Comparison of ENCODE assay signal across 8 cellular contexts in the genomic region with DNA sequence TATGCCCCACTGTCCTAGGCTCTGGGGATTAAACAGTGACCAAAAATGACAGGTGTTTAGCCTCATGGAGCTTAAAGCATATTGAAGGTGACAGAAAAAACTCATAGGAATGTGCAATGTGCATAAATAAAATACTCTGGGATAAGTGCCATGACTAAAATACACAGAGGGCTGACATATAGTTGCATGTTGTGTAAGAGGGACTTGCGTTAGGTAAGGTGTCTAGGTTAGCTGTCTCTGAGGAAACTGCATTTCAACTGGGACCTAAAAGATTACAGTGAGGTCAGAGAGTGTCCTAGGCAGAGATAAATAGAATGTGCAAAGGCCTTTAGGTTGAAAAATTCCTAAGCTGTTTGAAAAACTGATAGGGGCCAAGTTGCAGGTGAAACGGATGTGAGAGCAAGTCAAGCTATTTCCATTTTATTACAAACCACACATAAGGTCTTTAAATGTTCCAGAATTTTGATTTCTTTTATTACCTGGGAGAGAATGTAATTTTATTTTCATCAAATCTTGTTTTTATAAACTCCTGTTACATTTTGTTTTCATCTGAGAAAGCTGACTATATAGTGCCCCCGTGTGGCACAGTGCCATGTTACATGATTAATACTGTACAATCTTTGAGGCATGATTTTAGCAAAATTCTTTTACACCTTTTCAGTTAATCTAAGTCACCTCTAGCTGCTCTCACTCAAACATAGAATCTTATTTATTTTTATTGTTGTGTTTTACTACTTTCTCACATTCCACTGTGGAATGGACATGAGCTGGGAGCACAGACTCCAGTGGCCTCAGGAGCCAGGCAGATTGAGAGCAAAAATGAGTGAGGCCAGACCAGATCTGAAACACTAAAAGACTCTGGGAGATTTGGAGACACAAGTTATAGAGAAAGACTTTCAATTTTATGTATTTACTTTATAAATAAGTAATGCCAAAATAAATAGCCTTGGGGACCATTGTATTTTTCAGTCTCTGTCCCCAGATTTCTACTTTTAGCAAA.
DNase-seq lines count a peak whose midpoint lies in the region; ATAC-seq and TF ChIP-seq lines count a peak whose summit lies in the region.

No MANE protein-coding gene starts in this region.

- no peaks in the 10 kb centered on the region for H3K36me3 ChIP-seq in HUES6 (ENCODE audit: control insufficient read depth, insufficient read depth, low read length)

- H3K9me3 Mint-ChIP-seq in mesothelial cell of epicardium: no peaks in the 10 kb centered on the region

- peak overlapping the region; percentile 99 for H3K27ac ChIP-seq in HUES6 (ENCODE audit: low read depth, low read length)

- H3K4me1 Mint-ChIP-seq in mesothelial cell of epicardium: peaks cover 50% of the 10 kb centered on the region

- peak; percentile 8 to 34 for DNase-seq in NCI-H526 (lab: John Stamatoyannopoulos, UW)
- DNase-seq in NCI-H526 treated with DMSO at 0.1 percent for 48 hours (lab: John Stamatoyannopoulos, UW): no peak
- DNase-seq in astrocyte of the spinal cord (ENCODE audit: low read depth, low spot score): peak; percentile 64
- peak in 1 of 2 experiments; percentile 53 for DNase-seq in mesothelial cell of epicardium (ENCODE audit: low spot score in 2 of 2, unreplicated experiment in 2 of 2)
- no peak for DNase-seq in AG20443 (ENCODE audit: low spot score)
- no peak for DNase-seq in NCI-H1048 (lab: John Stamatoyannopoulos, UW)

- no peaks in the 10 kb centered on the region for H3K36me3 Mint-ChIP-seq in mesothelial cell of epicardium

- no peaks in the 10 kb centered on the region for H3K9me3 ChIP-seq in HUES6 (ENCODE audit: control insufficient read depth, insufficient read depth, low read depth, low read length)

- TF ChIP-seq CTCF in astrocyte of the spinal cord (IDR thresholded peaks at IDR 0.05; ENCODE audit: low read depth, low read length) (peak; percentile 58), mesothelial cell of epicardium (IDR thresholded peaks at IDR 0.05; ENCODE audit: unreplicated experiment) (peak; percentile 76)

- H3K27ac Mint-ChIP-seq in mesothelial cell of epicardium: peak overlapping the region; percentile 90

- H3K4me3 ChIP-seq in HUES6 (ENCODE audit: low read depth, low read length): no peak overlapping the region
- no peak overlapping the region for H3K4me3 ChIP-seq in astrocyte of the spinal cord (ENCODE audit: low read depth, low read length)

- no peak for ATAC-seq in HG02642 (IDR thresholded peaks at IDR 0.05; ENCODE audit: poor library complexity, unreplicated experiment)

- H3K27me3 Mint-ChIP-seq in mesothelial cell of epicardium (ENCODE audit: low read depth): no peaks in the 10 kb centered on the region

- no peak overlapping the region for H3K4me3 Mint-ChIP-seq in mesothelial cell of epicardium

- H3K27me3 ChIP-seq in HUES6 (ENCODE audit: control insufficient read depth, insufficient read depth, low read length): no peaks in the 10 kb centered on the region

- H3K9ac ChIP-seq in HUES6 (ENCODE audit: low read length): peak overlapping the region; percentile 94

- in situ Hi-C loops in astrocyte of the spinal cord (cut with HindIII; ENCODE audit: low sequenced_read_pairs): no loop called here

- H3K4me1 ChIP-seq in HUES6 (ENCODE audit: control insufficient read depth, insufficient read depth, low read length): peaks cover 43% of the 10 kb centered on the region

Comparison
In these comparisons a context has a peak if more than half of its experiments do, and no peak if none do; other contexts are left out.
1. DNase-seq: peak in NCI-H526 (2 of 2) and astrocyte of the spinal cord (single experiment); none in NCI-H526 treated with DMSO at 0.1 percent for 48 hours (single experiment), AG20443 (single experiment) and NCI-H1048 (single experiment).